Comparison of ENCODE assay signal across 17 cellular contexts in genomic region chr6:82273295-82273694, GRCh38. TPM values are rescaled to one million over a fixed set of nuclear protein-coding genes. Genes with fewer than 3 reads are reported as not detected.
DNase-seq lines count a peak whose midpoint lies in the region; ATAC-seq and TF ChIP-seq lines count a peak whose summit lies in the region.
"Had no signal": no experiment of that assay in that cellular context is flagged by ENCODE, and none has a peak within 500 bp of the region (broad histone marks: within the 10 kb centered on the region; RNA-seq: fewer than 3 reads in every experiment).

No MANE protein-coding gene starts in this region.

- no peaks in the 10 kb centered on the region for H3K9me3 Mint-ChIP-seq in activated T-helper 17 cell treated with anti-CD3 and anti-CD28 coated beads, Interleukin-2, amount 50 U/mL, for 72 hours
- no peaks in the 10 kb centered on the region for H3K9me3 Mint-ChIP-seq in stimulated activated effector memory CD8-positive, alpha-beta T cell treated with anti-CD3 and anti-CD28 coated beads, Interleukin-12 subunit alpha, Interleukin-12 subunit beta, amount 100 ng/mL, for 72 hours
- H3K9me3 Mint-ChIP-seq: CD8-positive, alpha-beta T cell; GM23338; H9 had no signal

- CTCF ChIA-PET in mammary epithelial cell (lab: Charles Lee; ENCODE audit: low non-redundant PET): no interaction called here

- no peaks in the 10 kb centered on the region for H3K4me1 Mint-ChIP-seq in activated T-helper 17 cell treated with anti-CD3 and anti-CD28 coated beads, Interleukin-2, amount 50 U/mL, for 72 hours
- H3K4me1 Mint-ChIP-seq in stimulated activated effector memory CD8-positive, alpha-beta T cell treated with anti-CD3 and anti-CD28 coated beads, Interleukin-12 subunit alpha, Interleukin-12 subunit beta, amount 100 ng/mL, for 72 hours: no peaks in the 10 kb centered on the region
- H3K4me1 Mint-ChIP-seq: B cell had no signal

- in situ Hi-C loops in mammary epithelial cell (cut with MboI; ENCODE audit: low sequenced_read_pairs in 2 of 2): loop anchor here in 1 of 2 donors (5.0 to 25.0 kb wide), 2 partner anchors 339 to 784 kb away; no protein-coding TSS in a partner anchor

- H4K20me1 ChIP-seq in mammary epithelial cell (ENCODE audit: insufficient read depth, low read length): no peaks in the 10 kb centered on the region
- H4K20me1 ChIP-seq: BLaER1 treated with 17β-estradiol and CSF1 and Interleukin-3, amounts not matched to agents 10 nM and 100 nM had no signal

- no peak overlapping the region for H3K4me3 Mint-ChIP-seq in activated T-helper 17 cell treated with anti-CD3 and anti-CD28 coated beads, Interleukin-2, amount 50 U/mL, for 72 hours
- no peak overlapping the region for H3K4me3 Mint-ChIP-seq in stimulated activated effector memory CD8-positive, alpha-beta T cell treated with anti-CD3 and anti-CD28 coated beads, Interleukin-12 subunit alpha, Interleukin-12 subunit beta, amount 100 ng/mL, for 72 hours
- H3K4me3 Mint-ChIP-seq: B cell; CD8-positive, alpha-beta T cell; GM23338; H9 had no signal

- TF ChIP-seq POLR2A in breast epithelium (IDR thresholded peaks at IDR 0.05): no peak

- peaks cover 4% of the 10 kb centered on the region for H3K27me3 Mint-ChIP-seq in activated T-helper 17 cell treated with anti-CD3 and anti-CD28 coated beads, Interleukin-2, amount 50 U/mL, for 72 hours

- ATAC-seq in activated T-helper 17 cell treated with anti-CD3 and anti-CD28 coated beads, Interleukin-2, amount 50 U/mL, for 72 hours (replicated peaks): peak; percentile 66
- peak; percentile 50 for ATAC-seq in stimulated activated effector memory CD8-positive, alpha-beta T cell treated with anti-CD3 and anti-CD28 coated beads, Interleukin-12 subunit alpha, Interleukin-12 subunit beta, amount 100 ng/mL, for 72 hours
- ATAC-seq: CD8-positive, alpha-beta T cell; GM23338 had no signal

- dilution Hi-C loops in mammary epithelial cell (cut with HindIII; ENCODE audit: low sequenced_read_pairs): no loop called here

- no peaks in the 10 kb centered on the region for H3K79me2 ChIP-seq in mammary epithelial cell (ENCODE audit: insufficient read depth, low read length)

- H3K27me3 ChIP-seq in mammary epithelial cell (ENCODE audit: insufficient read depth, low read length): no peaks in the 10 kb centered on the region
- H3K27me3 ChIP-seq in breast epithelium: no peaks in the 10 kb centered on the region
- H3K27me3 ChIP-seq: BLaER1 treated with 17β-estradiol and CSF1 and Interleukin-3, amounts not matched to agents 10 nM and 100 nM had no signal

- no peak overlapping the region for H3K27ac Mint-ChIP-seq in activated T-helper 17 cell treated with anti-CD3 and anti-CD28 coated beads, Interleukin-2, amount 50 U/mL, for 72 hours
- no peak overlapping the region for H3K27ac Mint-ChIP-seq in stimulated activated effector memory CD8-positive, alpha-beta T cell treated with anti-CD3 and anti-CD28 coated beads, Interleukin-12 subunit alpha, Interleukin-12 subunit beta, amount 100 ng/mL, for 72 hours
- H3K27ac Mint-ChIP-seq: B cell; CD8-positive, alpha-beta T cell; GM23338 had no signal

- H3K36me3 Mint-ChIP-seq in activated T-helper 17 cell treated with anti-CD3 and anti-CD28 coated beads, Interleukin-2, amount 50 U/mL, for 72 hours (ENCODE audit: low read depth): no peaks in the 10 kb centered on the region
- no peaks in the 10 kb centered on the region for H3K36me3 Mint-ChIP-seq in stimulated activated effector memory CD8-positive, alpha-beta T cell treated with anti-CD3 and anti-CD28 coated beads, Interleukin-12 subunit alpha, Interleukin-12 subunit beta, amount 100 ng/mL, for 72 hours
- H3K36me3 Mint-ChIP-seq: CD8-positive, alpha-beta T cell had no signal

- BruUV-seq in mammary epithelial cell (replicated peaks; lab: Mats Ljungman, UMichigan): no TSS peak

- H3K4me2 ChIP-seq in mammary epithelial cell (ENCODE audit: insufficient read depth, low read depth, low read length): peak overlapping the region; percentile 5
- H3K4me2 ChIP-seq: BLaER1 treated with 17β-estradiol and CSF1 and Interleukin-3, amounts not matched to agents 10 nM and 100 nM; GM23338 had no signal

- DNase-seq in mammary epithelial cell (peak; percentile 12), breast epithelium (ENCODE audit: low spot score in 2 of 2) (no peak), epithelial cell of esophagus (ENCODE audit: low read depth) (peak; percentile 16), T1000 (lab: John Stamatoyannopoulos, UW) (no peak), NCI-H1092 (lab: John Stamatoyannopoulos, UW) (no peak), NCI-H1694 (lab: John Stamatoyannopoulos, UW) (no peak)
- no peak for DNase-seq in stimulated activated effector memory CD8-positive, alpha-beta T cell treated with anti-CD3 and anti-CD28 coated beads, Interleukin-12 subunit alpha, Interleukin-12 subunit beta, amount 100 ng/mL, for 72 hours (ENCODE audit: low spot score in 2 of 2)
- DNase-seq: 8988T; Calu3; CD8-positive, alpha-beta T cell; DMS79 treated with DMSO at 0.1 percent for 48 hours; GF-D8; H9 had no signal

- H3K27ac ChIP-seq in mammary epithelial cell (ENCODE audit: insufficient read depth, low read depth, low read length): no peak overlapping the region
- H3K27ac ChIP-seq in breast epithelium: no peak overlapping the region
- H3K27ac ChIP-seq: BLaER1 treated with 17β-estradiol and CSF1 and Interleukin-3, amounts not matched to agents 10 nM and 100 nM had no signal

- H3K9ac ChIP-seq in mammary epithelial cell (ENCODE audit: insufficient read depth, low read length): no peak overlapping the region
- H3K9ac ChIP-seq: BLaER1 treated with 17β-estradiol and CSF1 and Interleukin-3, amounts not matched to agents 10 nM and 100 nM had no signal

- TF ChIP-seq CTCF in mammary epithelial cell (conservative IDR thresholded peaks at IDR 0.05 in 1 of 2, IDR thresholded peaks at IDR 0.05 in 1 of 2; ENCODE audit: extremely low read depth in 1 of 2, insufficient read depth in 1 of 2, low read depth in 1 of 2, low read length in 2 of 2) (no peak), breast epithelium (IDR thresholded peaks at IDR 0.05) (no peak), epithelial cell of esophagus (IDR thresholded peaks at IDR 0.05; ENCODE audit: insufficient read depth, low read depth, low read length, missing control alignments) (no peak)

- H3K4me1 ChIP-seq in mammary epithelial cell (ENCODE audit: insufficient read depth, low read length) (peaks cover 15% of the 10 kb centered on the region), breast epithelium (no peaks in the 10 kb centered on the region)
- H3K4me1 ChIP-seq: BLaER1 treated with 17β-estradiol and CSF1 and Interleukin-3, amounts not matched to agents 10 nM and 100 nM had no signal

- intact Hi-C loops in mammary epithelial cell (cut with micrococcal nuclease) (loop anchor here (5.0 to 10.0 kb wide), 2 partner anchors 59 to 442 kb away; no protein-coding TSS in a partner anchor), breast epithelium (cut with DNase I; ENCODE audit: low total_unique reads) (loop anchor here (10.0 kb wide), 1 partner anchor 782 kb away; no protein-coding TSS in a partner anchor)

- peak overlapping the region; percentile 4 for H2AFZ ChIP-seq in mammary epithelial cell (ENCODE audit: low read depth, low read length)
- H2AFZ ChIP-seq: GM23338 had no signal

- WGBS in mammary epithelial cell (ENCODE audit: low coverage, missing lambda C conversion rate): 88% methylated on average over 1 of the region's 1 CpG

- H3K4me3 ChIP-seq in mammary epithelial cell (replicated peaks in 1 of 3; ENCODE audit: insufficient read depth in 1 of 3, low read depth in 2 of 3, low read length in 3 of 3) (no peak overlapping the region), breast epithelium (no peak overlapping the region), epithelial cell of esophagus (ENCODE audit: low read length) (no peak overlapping the region)
- H3K4me3 ChIP-seq: BLaER1 treated with 17β-estradiol and CSF1 and Interleukin-3, amounts not matched to agents 10 nM and 100 nM; GM23338 had no signal

- no peaks in the 10 kb centered on the region for H3K9me3 ChIP-seq in mammary epithelial cell (replicated peaks; ENCODE audit: insufficient read depth, low read length)
- H3K9me3 ChIP-seq in breast epithelium: no peaks in the 10 kb centered on the region
- H3K9me3 ChIP-seq: BLaER1 treated with 17β-estradiol and CSF1 and Interleukin-3, amounts not matched to agents 10 nM and 100 nM had no signal

- no peaks in the 10 kb centered on the region for H3K36me3 ChIP-seq in mammary epithelial cell (ENCODE audit: insufficient read depth, low read length)
- H3K36me3 ChIP-seq in breast epithelium: no peaks in the 10 kb centered on the region
- H3K36me3 ChIP-seq: BLaER1 treated with 17β-estradiol and CSF1 and Interleukin-3, amounts not matched to agents 10 nM and 100 nM had no signal

RNA-seq across cellular contexts. Expression of gene IBTK, which starts 25.8 kb away (rescaled TPM):
- total RNA-seq in mammary epithelial cell (10 to 100 TPM; 39.1 to 49.2 TPM), breast epithelium (10 to 100 TPM; 25.6 to 41.1 (median 33.4) TPM)
- polyA plus RNA-seq in mammary epithelial cell: 12.4 TPM
- 44.9 TPM for polyA minus RNA-seq in mammary epithelial cell
- 10 to 100 TPM; 19.5 to 23.5 TPM for total RNA-seq in activated T-helper 17 cell treated with anti-CD3 and anti-CD28 coated beads, Interleukin-2, amount 50 U/mL, for 72 hours

Comparison
In these comparisons a context has a peak if more than half of its experiments do, and no peak if none do; other contexts are left out.
1. DNase-seq: peak in mammary epithelial cell (single experiment) and epithelial cell of esophagus (single experiment); none in breast epithelium (0 of 2), stimulated activated effector memory CD8-positive, alpha-beta T cell treated with anti-CD3 and anti-CD28 coated beads, Interleukin-12 subunit alpha, Interleukin-12 subunit beta, amount 100 ng/mL, for 72 hours (0 of 2), T1000 (single experiment), NCI-H1092 (single experiment) and NCI-H1694 (single experiment).